Comparison of ENCODE assay signal across 24 cellular contexts in the genomic region with DNA sequence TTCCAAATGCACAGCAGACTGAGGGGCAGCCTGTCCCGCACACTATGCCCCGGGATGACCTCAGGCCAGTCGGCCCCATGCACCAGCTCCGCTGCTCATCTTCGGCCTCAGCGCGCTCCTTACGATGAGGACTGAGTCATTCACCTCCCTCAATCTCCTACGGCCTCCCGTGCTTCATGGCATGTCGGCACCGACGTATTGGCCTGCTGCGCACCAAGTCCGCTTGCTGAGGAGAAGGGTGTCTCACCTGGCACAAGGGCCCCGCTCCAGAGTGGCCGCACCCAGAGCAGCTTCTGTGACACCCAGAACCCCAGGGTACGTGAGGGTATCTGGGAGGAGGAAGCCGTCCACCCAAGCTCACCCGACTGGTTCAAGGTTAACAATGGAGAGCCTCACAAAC.
"Had no signal": no experiment of that assay in that cellular context is flagged by ENCODE, and none has a peak within 500 bp of the region (broad histone marks: within the 10 kb centered on the region; RNA-seq: fewer than 3 reads in every experiment).

No MANE protein-coding gene starts in this region.

- H3K27ac Mint-ChIP-seq: activated CD8-positive, alpha-beta T cell treated with anti-CD3 and anti-CD28 coated beads for 36 hours; activated naive CD8-positive, alpha-beta T cell treated with anti-CD3 and anti-CD28 coated beads, Interleukin-2, amount 50 U/mL, for 24 hours had no signal

- H3K4me1 Mint-ChIP-seq: activated naive CD8-positive, alpha-beta T cell treated with anti-CD3 and anti-CD28 coated beads, Interleukin-2, amount 50 U/mL, for 24 hours had no signal

- H3K4me3 ChIP-seq: ascending aorta, body of pancreas, SJSA1 had no signal

- ATAC-seq: activated CD8-positive, alpha-beta T cell treated with anti-CD3 and anti-CD28 coated beads for 36 hours; activated naive CD4-positive, alpha-beta T cell treated with anti-CD3 and anti-CD28 coated beads, Interleukin-2, amount 50 U/mL, for 72 hours; activated naive CD8-positive, alpha-beta T cell treated with anti-CD3 and anti-CD28 coated beads, Interleukin-2, amount 50 U/mL, for 24 hours; body of pancreas; HepG2; SK-N-SH treated with all-trans-retinoic acid at 6 μM for 48 hours had no signal

- DNase-seq: activated CD4-positive, alpha-beta T cell treated with anti-CD3 and anti-CD28 coated beads, Interleukin-2, amount 50 U/mL, for 1 hour; activated CD8-positive, alpha-beta memory T cell treated with anti-CD3 and anti-CD28 coated beads, Interleukin-2, amount 50 U/mL, for 48 hours; activated CD8-positive, alpha-beta T cell treated with anti-CD3 and anti-CD28 coated beads for 36 hours; activated naive CD8-positive, alpha-beta T cell treated with anti-CD3 and anti-CD28 coated beads, Interleukin-2, amount 50 U/mL, for 24 hours; activated T-cell treated with anti-CD3 and anti-CD28 coated beads, Interleukin-2, amount 50 U/mL, for 1 hour; amniotic stem cell; body of pancreas; MM.1S; NCI-H1105; NCI-H1436; NCI-H1694 treated with DMSO at 0.1 percent for 48 hours; NCI-H2029 treated with DMSO at 0.1 percent for 48 hours; NCI-H345; NCI-H510A; NCI-H526 treated with DMSO at 0.1 percent for 48 hours; NCI-H82; OCI-M1; SHP77; SW 1271 had no signal

- H3K4me3 Mint-ChIP-seq: activated CD8-positive, alpha-beta T cell treated with anti-CD3 and anti-CD28 coated beads for 36 hours; activated naive CD8-positive, alpha-beta T cell treated with anti-CD3 and anti-CD28 coated beads, Interleukin-2, amount 50 U/mL, for 24 hours had no signal

- H3K27me3 Mint-ChIP-seq: activated CD8-positive, alpha-beta T cell treated with anti-CD3 and anti-CD28 coated beads for 36 hours; activated naive CD8-positive, alpha-beta T cell treated with anti-CD3 and anti-CD28 coated beads, Interleukin-2, amount 50 U/mL, for 24 hours had no signal

- H3K9me3 ChIP-seq: ascending aorta, body of pancreas, SJSA1 had no signal

- H3K4me1 ChIP-seq: ascending aorta, body of pancreas, SJSA1 had no signal

- H3K27ac ChIP-seq: ascending aorta, body of pancreas, SJSA1 had no signal

- H3K27me3 ChIP-seq: ascending aorta, body of pancreas, SJSA1 had no signal

- H3K9me3 Mint-ChIP-seq: activated CD8-positive, alpha-beta T cell treated with anti-CD3 and anti-CD28 coated beads for 36 hours; activated naive CD4-positive, alpha-beta T cell treated with anti-CD3 and anti-CD28 coated beads, Interleukin-2, amount 50 U/mL, for 72 hours; activated naive CD8-positive, alpha-beta T cell treated with anti-CD3 and anti-CD28 coated beads, Interleukin-2, amount 50 U/mL, for 24 hours had no signal
